17 cellular contexts compared by ENCODE assay signal in the genomic region with DNA sequence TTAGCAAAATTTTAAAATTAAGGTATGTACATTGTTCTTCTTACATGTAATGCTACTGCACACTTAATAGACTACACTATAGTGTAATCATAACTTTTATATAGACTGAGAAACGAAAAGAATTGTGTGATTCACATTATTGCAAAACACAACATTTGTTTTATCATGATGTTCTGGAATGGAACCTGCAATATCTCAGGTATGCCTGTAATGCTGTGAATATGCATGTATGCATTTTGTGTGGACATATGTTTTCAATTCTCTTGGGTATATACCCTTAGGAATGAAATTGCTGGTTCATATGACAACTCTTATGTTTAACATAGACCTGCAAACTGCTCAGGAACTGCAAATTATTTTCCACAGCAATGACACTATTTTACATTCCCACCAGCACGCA. TPM values are rescaled to one million over a fixed set of nuclear protein-coding genes. Genes with fewer than 3 reads are reported as not detected.
"Had no signal": no experiment of that assay in that cellular context is flagged by ENCODE, and none has a peak within 500 bp of the region (broad histone marks: within the 10 kb centered on the region; RNA-seq: fewer than 3 reads in every experiment).

No MANE protein-coding gene starts in this region.

- H3K27me3 ChIP-seq: body of pancreas, colonic mucosa, thyroid gland had no signal

- DNase-seq: activated CD4-positive, alpha-beta T cell treated with anti-CD3 and anti-CD28 coated beads, Interleukin-2, amount 50 U/mL, for 4 hours; activated T-cell treated with anti-CD3 and anti-CD28 coated beads for 4 hours; amygdala; body of pancreas; colonic mucosa; islet precursor cell; midbrain; nephron progenitor cell; nucleus accumbens; retina; stimulated activated CD8-positive, alpha-beta memory T cell treated with anti-CD3 and anti-CD28 coated beads, Interleukin-4, amount 100 ng/mL, for 48 hours; stimulated activated naive CD4-positive, alpha-beta T cell treated with Interleukin-2 at 50 U/mL for 16 hours; T-helper 17 cell; thyroid gland had no signal

- H3K36me3 ChIP-seq: colonic mucosa, thyroid gland had no signal

- H3K9me3 ChIP-seq: body of pancreas, colonic mucosa, thyroid gland had no signal

- H3K4me3 ChIP-seq: body of pancreas, colonic mucosa, lung, thyroid gland had no signal

- ATAC-seq: body of pancreas, T-helper 17 cell had no signal

- H3K27ac ChIP-seq: body of pancreas, colonic mucosa, thyroid gland, VCaP had no signal

- H3K4me1 ChIP-seq: colonic mucosa, thyroid gland had no signal

RNA-seq across cellular contexts. Expression of a gene that starts 38.6 kb away (rescaled TPM):
- total RNA-seq: activated T-helper 1 cell treated with anti-CD3 and anti-CD28 coated beads, Interleukin-12 subunit alpha, Interleukin-12 subunit beta, Interleukin-2, Interleukin-4 antibody, amounts not matched to agents 30 ng/mL and 10 ng/mL and 1 ng/mL, durations not matched to agents 14 hours and 24 hours and 36 hours had no signal
